8 cellular contexts compared by ENCODE assay signal in the genomic region with DNA sequence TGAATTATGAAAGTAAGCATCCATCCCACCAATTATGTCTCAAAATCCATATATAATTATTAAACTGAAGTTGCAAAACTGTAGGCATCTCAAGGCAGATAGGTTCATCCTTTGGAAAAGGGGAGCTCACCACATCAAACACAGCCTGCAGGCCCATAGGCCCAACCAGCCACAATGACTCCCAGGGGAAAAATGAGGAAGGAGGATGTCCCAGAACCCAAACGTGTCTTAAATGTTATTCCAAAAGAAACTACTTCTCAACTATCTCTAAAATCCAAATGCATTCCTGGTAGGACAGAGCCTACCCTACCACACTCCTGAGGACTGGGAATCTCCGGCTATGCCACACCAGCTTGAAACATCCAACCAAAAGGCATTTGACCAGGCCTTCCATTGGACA.
"Had no signal": no experiment of that assay in that cellular context is flagged by ENCODE, and none has a peak within 500 bp of the region (broad histone marks: within the 10 kb centered on the region; RNA-seq: fewer than 3 reads in every experiment).

No MANE protein-coding gene starts in this region.

- H3K4me2 ChIP-seq: GM23338, KMS-11 had no signal

- H3K27ac ChIP-seq: HL-60, KMS-11 had no signal

- H3K4me3 ChIP-seq: GM23338 had no signal

- H2AFZ ChIP-seq: GM23338 had no signal

- DNase-seq: H9, HCEC 1CT, HFFc6, KBM-7 had no signal

- H3K9ac ChIP-seq: KMS-11 had no signal

- ATAC-seq: GM23338, HepG2 had no signal
